In genomic region chr20:38893056-38893455, GRCh38 we compare ENCODE assay signal across 8 cellular contexts. TPM values are rescaled to one million over a fixed set of nuclear protein-coding genes. Genes with fewer than 3 reads are reported as not detected.
A peak's percentile ranks its signal among the peaks of the same experiment; 100 is the strongest.
DNase-seq lines count a peak whose midpoint lies in the region; ATAC-seq and TF ChIP-seq lines count a peak whose summit lies in the region.

No MANE protein-coding gene starts in this region.

- POLR2A ChIA-PET in naive thymus-derived CD8-positive, alpha-beta T cell (lab: Charles Lee), result interaction anchor here (0.7 to 2.6 kb wide), 6 partner anchors 10 to 144 kb away, joined by 3 to 32 read pairs (median 9); partner anchors contain the start of genes ACTR5 and PPP1R16B

- H3K36me3 Mint-ChIP-seq in activated T-helper 17 cell treated with anti-CD3 and anti-CD28 coated beads, Interleukin-2, amount 50 U/mL, for 72 hours (ENCODE audit: low read depth), result peaks cover 74% of the 10 kb centered on the region
- peaks cover 0 to 25% (median 6%) of the 10 kb centered on the region in 3 donors for H3K36me3 Mint-ChIP-seq in naive thymus-derived CD8-positive, alpha-beta T cell

- peaks cover 38% of the 10 kb centered on the region for H3K4me1 Mint-ChIP-seq in activated T-helper 17 cell treated with anti-CD3 and anti-CD28 coated beads, Interleukin-2, amount 50 U/mL, for 72 hours
- H3K4me1 Mint-ChIP-seq in naive thymus-derived CD8-positive, alpha-beta T cell, result peaks cover 17 to 44% (median 26%) of the 10 kb centered on the region in 4 donors

- TF ChIP-seq CTCF in GM13977 (IDR thresholded peaks at IDR 0.05; ENCODE audit: extremely low read depth, insufficient read depth, missing control alignments), result no peak

- in situ Hi-C loops in GM13977 (cut with MboI; ENCODE audit: low pct_unique_long_range_greater_than_20kb, low sequenced_read_pairs, unreplicated experiment), result no loop called here

- ATAC-seq in HG03064 (IDR thresholded peaks at IDR 0.05; ENCODE audit: low read depth, unreplicated experiment) (peak; percentile 5), HG03469 (IDR thresholded peaks at IDR 0.05; ENCODE audit: unreplicated experiment) (no peak), GM21528 (IDR thresholded peaks at IDR 0.05; ENCODE audit: low FRiP score, unreplicated experiment) (no peak), GM18907 (IDR thresholded peaks at IDR 0.05; ENCODE audit: unreplicated experiment) (no peak), HG03354 (IDR thresholded peaks at IDR 0.05; ENCODE audit: poor library complexity, severe bottlenecking, unreplicated experiment) (no peak)
- peak; percentile 18 for ATAC-seq in activated T-helper 17 cell treated with anti-CD3 and anti-CD28 coated beads, Interleukin-2, amount 50 U/mL, for 72 hours (replicated peaks)
- peak in 1 of 2 donors; percentile 19 for ATAC-seq in naive thymus-derived CD8-positive, alpha-beta T cell

- H3K4me3 Mint-ChIP-seq in activated T-helper 17 cell treated with anti-CD3 and anti-CD28 coated beads, Interleukin-2, amount 50 U/mL, for 72 hours, result peak overlapping the region; percentile 76
- peak overlapping the region; percentile 1 to 68 (median 60) for H3K4me3 Mint-ChIP-seq in naive thymus-derived CD8-positive, alpha-beta T cell

- no peaks in the 10 kb centered on the region for H3K9me3 Mint-ChIP-seq in activated T-helper 17 cell treated with anti-CD3 and anti-CD28 coated beads, Interleukin-2, amount 50 U/mL, for 72 hours
- peaks cover 0 to 2% (median 0%) of the 10 kb centered on the region in 9 donors for H3K9me3 Mint-ChIP-seq in naive thymus-derived CD8-positive, alpha-beta T cell

- peak; percentile 56 for DNase-seq in GM13977 (ENCODE audit: low spot score)
- no peak for DNase-seq in naive thymus-derived CD8-positive, alpha-beta T cell

- H3K27me3 Mint-ChIP-seq in activated T-helper 17 cell treated with anti-CD3 and anti-CD28 coated beads, Interleukin-2, amount 50 U/mL, for 72 hours, result no peaks in the 10 kb centered on the region
- no peaks in the 10 kb centered on the region for H3K27me3 Mint-ChIP-seq in naive thymus-derived CD8-positive, alpha-beta T cell

- H3K27ac Mint-ChIP-seq in activated T-helper 17 cell treated with anti-CD3 and anti-CD28 coated beads, Interleukin-2, amount 50 U/mL, for 72 hours, result peak overlapping the region; percentile 98
- H3K27ac Mint-ChIP-seq in naive thymus-derived CD8-positive, alpha-beta T cell, result peak overlapping the region; percentile 57 to 96 (median 92)

RNA-seq across cellular contexts. Expression of gene FAM83D, which starts 33.2 kb away (rescaled TPM):
- total RNA-seq in activated T-helper 17 cell treated with anti-CD3 and anti-CD28 coated beads, Interleukin-2, amount 50 U/mL, for 72 hours, result 10 to 100 TPM; 15.9 to 18.3 TPM
- 1 to 10 TPM; 1.0 to 1.1 TPM for total RNA-seq in naive thymus-derived CD8-positive, alpha-beta T cell
- under 1 TPM; 0.46 to 0.56 (median 0.49) TPM for polyA plus RNA-seq in naive thymus-derived CD8-positive, alpha-beta T cell

Comparison
In these comparisons a context has a peak if more than half of its experiments do, and no peak if none do; other contexts are left out.
1. ATAC-seq: peak in HG03064 (single experiment) and activated T-helper 17 cell treated with anti-CD3 and anti-CD28 coated beads, Interleukin-2, amount 50 U/mL, for 72 hours (single experiment); none in HG03469 (single experiment), GM21528 (single experiment), GM18907 (single experiment) and HG03354 (single experiment).
2. RNA of gene FAM83D, which starts 33.2 kb away (total RNA-seq): 15.9 to 18.3 TPM in activated T-helper 17 cell treated with anti-CD3 and anti-CD28 coated beads, Interleukin-2, amount 50 U/mL, for 72 hours; 1.0 to 1.1 TPM in naive thymus-derived CD8-positive, alpha-beta T cell; every median in the first group is over 4 times any median in the second.